In the genomic region with DNA sequence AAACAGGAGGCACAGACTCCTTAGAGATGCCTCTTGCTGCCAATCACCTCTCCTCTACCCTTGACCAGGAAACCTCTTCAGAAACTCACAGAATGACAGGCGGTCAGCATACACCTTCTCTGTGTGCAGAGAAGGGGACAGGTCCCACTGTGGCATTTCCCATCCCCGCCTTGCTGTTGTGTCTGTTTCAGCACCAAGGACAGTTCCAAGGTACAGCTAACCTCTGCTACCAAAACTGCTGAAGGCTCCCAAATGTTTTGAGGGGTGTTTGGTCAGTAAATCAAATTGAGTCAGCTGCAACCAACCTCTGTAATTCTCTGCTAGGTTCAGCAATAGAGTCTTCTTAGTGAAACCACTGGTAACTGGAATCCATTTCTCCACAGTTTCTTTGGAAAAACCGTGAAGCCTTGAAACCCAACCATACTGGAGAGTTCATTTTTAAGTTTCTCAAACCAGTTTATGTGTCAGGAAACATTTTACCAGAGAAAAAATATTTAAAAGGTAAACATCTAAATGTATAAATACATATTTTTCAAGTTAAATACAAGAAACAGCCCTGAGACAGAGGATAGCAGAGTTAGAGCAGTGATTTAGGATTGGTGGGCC, we compare ENCODE assay signal across 9 cellular contexts.
DNase-seq lines count a peak whose midpoint lies in the region; ATAC-seq, FAIRE-seq and TF ChIP-seq lines count a peak whose summit lies in the region.
"Had no signal": no experiment of that assay in that cellular context is flagged by ENCODE, and none has a peak within 500 bp of the region (broad histone marks: within the 10 kb centered on the region; RNA-seq: fewer than 3 reads in every experiment).

No MANE protein-coding gene starts in this region.

- TF ChIP-seq POLR2A in adrenal gland (IDR thresholded peaks at IDR 0.05) (no peak), HepG2 (IDR thresholded peaks at IDR 0.05; ENCODE audit: insufficient read depth in 1 of 2, low read depth in 2 of 2, low read length in 2 of 2) (no peak), esophagus squamous epithelium (IDR thresholded peaks at IDR 0.05) (no peak)

- H3K4me1 ChIP-seq in adrenal gland (replicated peaks in 1 of 2) (no peaks in the 10 kb centered on the region), HepG2 (ENCODE audit: insufficient read depth, low read length) (no peaks in the 10 kb centered on the region), esophagus squamous epithelium (no peaks in the 10 kb centered on the region)
- H3K4me1 ChIP-seq: ascending aorta had no signal

- H3K27ac ChIP-seq in adrenal gland: no peak overlapping the region
- H3K27ac ChIP-seq in HepG2 (ENCODE audit: extremely low read length, insufficient read depth, low read length): no peak overlapping the region
- H3K27ac ChIP-seq in esophagus squamous epithelium: no peak overlapping the region
- H3K27ac ChIP-seq: ascending aorta had no signal

- H3K79me2 ChIP-seq in HepG2 (ENCODE audit: insufficient read depth, low read length): no peaks in the 10 kb centered on the region

- H3K9me3 ChIP-seq in adrenal gland (replicated peaks in 1 of 3) (no peaks in the 10 kb centered on the region), HepG2 (ENCODE audit: low read length) (no peaks in the 10 kb centered on the region), esophagus squamous epithelium (no peaks in the 10 kb centered on the region)
- H3K9me3 ChIP-seq: ascending aorta had no signal

- TF ChIP-seq EP300 in HepG2 (IDR thresholded peaks at IDR 0.05; ENCODE audit: low read depth in 2 of 2, low read length in 2 of 2) (no peak), HepG2 (CRISPR knock-in tag; IDR thresholded peaks at IDR 0.05; ENCODE audit: borderline replicate concordance) (no peak)

- H3K36me3 ChIP-seq in adrenal gland (replicated peaks in 1 of 2) (no peaks in the 10 kb centered on the region), HepG2 (replicated peaks in 1 of 2; ENCODE audit: control insufficient read depth in 1 of 2, insufficient read depth in 2 of 2, low read length in 2 of 2) (no peaks in the 10 kb centered on the region), esophagus squamous epithelium (no peaks in the 10 kb centered on the region)
- H3K36me3 ChIP-seq: ascending aorta had no signal

- no peak for TF ChIP-seq CTCF in adrenal gland (IDR thresholded peaks at IDR 0.05)
- no peak for TF ChIP-seq CTCF in HepG2 (CRISPR knock-in tag; IDR thresholded peaks at IDR 0.05)
- TF ChIP-seq CTCF in esophagus squamous epithelium (IDR thresholded peaks at IDR 0.05): no peak

- no TSS peak for BruUV-seq in HepG2 (replicated peaks; lab: Mats Ljungman, UMichigan)

- 21 to 29% (median 26%) methylated on average over 3 of the region's 3 CpGs for WGBS in adrenal gland, 4 donors
- 22% methylated on average over 3 of the region's 3 CpGs for WGBS in HepG2 (ENCODE audit: low lambda C conversion rate)
- 33 to 53% methylated on average over 2 to 3 of the region's 3 CpGs for WGBS in esophagus squamous epithelium, 2 donors

- H3K4me3 ChIP-seq in adrenal gland (no peak overlapping the region), HepG2 (replicated peaks in 1 of 3; ENCODE audit: insufficient read depth in 1 of 3, low read depth in 2 of 3, low read length in 3 of 3) (no peak overlapping the region), esophagus squamous epithelium (no peak overlapping the region)
- H3K4me3 ChIP-seq: ascending aorta had no signal

- ATAC-seq in HepG2 (no peak), HG02642 (IDR thresholded peaks at IDR 0.05; ENCODE audit: poor library complexity, unreplicated experiment) (no peak)

- in situ Hi-C loops in KBM-7 (cut with MboI; ENCODE audit: low pct_unique_long_range_greater_than_20kb, low sequenced_read_pairs) (no loop called here), HepG2 (cut with HindIII; ENCODE audit: extremely low pct_ligation_motif_present, low pct_unique_long_range_greater_than_20kb) (no loop called here)

- no peak for FAIRE-seq in HepG2 (lab: Jason Lieb, UNC)

- H3K27me3 ChIP-seq in adrenal gland: no peaks in the 10 kb centered on the region
- H3K27me3 ChIP-seq in HepG2 (ENCODE audit: control insufficient read depth in 1 of 2, insufficient read depth in 2 of 2, low read length in 2 of 2): no peaks in the 10 kb centered on the region; a peak in 1 of 5 replicates
- peaks cover 0 to 3% (median 0%) of the 10 kb centered on the region in 4 donors for H3K27me3 ChIP-seq in esophagus squamous epithelium
- H3K27me3 ChIP-seq: ascending aorta had no signal

- DNase-seq in ELF-1 (ENCODE audit: low read depth, low spot score) (peak; percentile 68), KBM-7 (peak; percentile 32), adrenal gland (peak in 5 of 7 donors; percentile 13 to 29 (median 24)), HepG2 (ENCODE audit: low spot score) (peak; percentile 28), esophagus squamous epithelium (lab: John Stamatoyannopoulos, UW) (no peak), dedifferentiated amniotic fluid mesenchymal stem cell (ENCODE audit: extremely low spot score) (no peak), HPDE6-E6E7 (ENCODE audit: extremely low spot score) (no peak)

- no peak for TF ChIP-seq RAD21 in HepG2 (CRISPR knock-in tag; IDR thresholded peaks at IDR 0.05)

- no peak overlapping the region for H3K9ac ChIP-seq in HepG2 (ENCODE audit: insufficient read depth, low read depth, low read length)

- POLR2A ChIA-PET in HepG2 (lab: Yijun Ruan, JAX): no interaction called here

- intact Hi-C loops in adrenal gland (cut with DNase I): no loop called here
- intact Hi-C loops in HepG2 (cut with micrococcal nuclease; ENCODE audit: unreplicated experiment): no loop called here
- intact Hi-C loops in esophagus squamous epithelium (cut with DNase I): no loop called here

- H3K4me2 ChIP-seq in HepG2 (ENCODE audit: low read depth, low read length): no peak overlapping the region

- H2AFZ ChIP-seq in HepG2 (ENCODE audit: low read length): no peak overlapping the region

- no peaks in the 10 kb centered on the region for H4K20me1 ChIP-seq in HepG2 (ENCODE audit: insufficient read depth, low read length)

- CTCF ChIA-PET in HepG2 (lab: Yijun Ruan, JAX; ENCODE audit: low intra/inter-chr PET ratio, low total read pairs): no interaction called here

TF ChIP-seq in HepG2, 621 proteins besides CTCF, POLR2A, EP300 and RAD21 (continues in another document):
- TF ChIP-seq ZNF761 (CRISPR knock-in tag; conservative IDR thresholded peaks at IDR 0.05): no peak
- no peak for TF ChIP-seq DNMT1 (CRISPR knock-in tag; IDR thresholded peaks at IDR 0.05)
- TF ChIP-seq, protein P1, sequence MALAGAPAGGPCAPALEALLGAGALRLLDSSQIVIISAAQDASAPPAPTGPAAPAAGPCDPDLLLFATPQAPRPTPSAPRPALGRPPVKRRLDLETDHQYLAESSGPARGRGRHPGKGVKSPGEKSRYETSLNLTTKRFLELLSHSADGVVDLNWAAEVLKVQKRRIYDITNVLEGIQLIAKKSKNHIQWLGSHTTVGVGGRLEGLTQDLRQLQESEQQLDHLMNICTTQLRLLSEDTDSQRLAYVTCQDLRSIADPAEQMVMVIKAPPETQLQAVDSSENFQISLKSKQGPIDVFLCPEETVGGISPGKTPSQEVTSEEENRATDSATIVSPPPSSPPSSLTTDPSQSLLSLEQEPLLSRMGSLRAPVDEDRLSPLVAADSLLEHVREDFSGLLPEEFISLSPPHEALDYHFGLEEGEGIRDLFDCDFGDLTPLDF (CRISPR knock-in tag; IDR thresholded peaks at IDR 0.05): no peak
- TF ChIP-seq HNF4A (CRISPR knock-in tag; IDR thresholded peaks at IDR 0.05): no peak
- TF ChIP-seq ZC3H4 (CRISPR knock-in tag; IDR thresholded peaks at IDR 0.05; ENCODE audit: borderline replicate concordance): no peak
- TF ChIP-seq, protein P2, sequence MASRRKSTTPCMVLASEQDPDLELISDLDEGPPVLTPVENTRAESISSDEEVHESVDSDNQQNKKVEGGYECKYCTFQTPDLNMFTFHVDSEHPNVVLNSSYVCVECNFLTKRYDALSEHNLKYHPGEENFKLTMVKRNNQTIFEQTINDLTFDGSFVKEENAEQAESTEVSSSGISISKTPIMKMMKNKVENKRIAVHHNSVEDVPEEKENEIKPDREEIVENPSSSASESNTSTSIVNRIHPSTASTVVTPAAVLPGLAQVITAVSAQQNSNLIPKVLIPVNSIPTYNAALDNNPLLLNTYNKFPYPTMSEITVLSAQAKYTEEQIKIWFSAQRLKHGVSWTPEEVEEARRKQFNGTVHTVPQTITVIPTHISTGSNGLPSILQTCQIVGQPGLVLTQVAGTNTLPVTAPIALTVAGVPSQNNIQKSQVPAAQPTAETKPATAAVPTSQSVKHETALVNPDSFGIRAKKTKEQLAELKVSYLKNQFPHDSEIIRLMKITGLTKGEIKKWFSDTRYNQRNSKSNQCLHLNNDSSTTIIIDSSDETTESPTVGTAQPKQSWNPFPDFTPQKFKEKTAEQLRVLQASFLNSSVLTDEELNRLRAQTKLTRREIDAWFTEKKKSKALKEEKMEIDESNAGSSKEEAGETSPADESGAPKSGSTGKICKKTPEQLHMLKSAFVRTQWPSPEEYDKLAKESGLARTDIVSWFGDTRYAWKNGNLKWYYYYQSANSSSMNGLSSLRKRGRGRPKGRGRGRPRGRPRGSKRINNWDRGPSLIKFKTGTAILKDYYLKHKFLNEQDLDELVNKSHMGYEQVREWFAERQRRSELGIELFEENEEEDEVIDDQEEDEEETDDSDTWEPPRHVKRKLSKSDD (CRISPR knock-in tag; IDR thresholded peaks at IDR 0.05; ENCODE audit: low read depth): no peak
- TF ChIP-seq TSC22D2 (CRISPR knock-in tag; IDR thresholded peaks at IDR 0.05; ENCODE audit: borderline replicate concordance): peak; percentile 38; the same call in 1 of the 2 replicates
- no peak for TF ChIP-seq KDM5B (CRISPR knock-in tag; IDR thresholded peaks at IDR 0.05; ENCODE audit: borderline replicate concordance)
- TF ChIP-seq PHB2 (IDR thresholded peaks at IDR 0.05; ENCODE audit: partially characterized antibody): no peak
- TF ChIP-seq, protein P3, sequence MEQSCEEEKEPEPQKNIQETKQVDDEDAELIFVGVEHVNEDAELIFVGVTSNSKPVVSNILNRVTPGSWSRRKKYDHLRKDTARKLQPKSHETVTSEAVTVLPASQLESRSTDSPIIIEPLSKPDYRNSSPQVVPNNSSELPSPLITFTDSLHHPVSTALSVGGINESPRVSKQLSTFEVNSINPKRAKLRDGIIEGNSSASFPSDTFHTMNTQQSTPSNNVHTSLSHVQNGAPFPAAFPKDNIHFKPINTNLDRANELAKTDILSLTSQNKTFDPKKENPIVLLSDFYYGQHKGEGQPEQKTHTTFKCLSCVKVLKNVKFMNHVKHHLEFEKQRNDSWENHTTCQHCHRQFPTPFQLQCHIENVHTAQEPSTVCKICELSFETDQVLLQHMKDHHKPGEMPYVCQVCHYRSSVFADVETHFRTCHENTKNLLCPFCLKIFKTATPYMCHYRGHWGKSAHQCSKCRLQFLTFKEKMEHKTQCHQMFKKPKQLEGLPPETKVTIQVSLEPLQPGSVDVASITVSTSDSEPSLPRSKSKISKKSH (CRISPR knock-in tag; IDR thresholded peaks at IDR 0.05; ENCODE audit: borderline replicate concordance): no peak

Comparison
In these comparisons a context has a peak if more than half of its experiments do, and no peak if none do; other contexts are left out.
1. DNase-seq: peak in ELF-1 (single experiment), KBM-7 (single experiment), adrenal gland (5 of 7) and HepG2 (single experiment); none in esophagus squamous epithelium (single experiment), dedifferentiated amniotic fluid mesenchymal stem cell (single experiment) and HPDE6-E6E7 (single experiment).